21 cellular contexts compared by ENCODE assay signal in the genomic region with DNA sequence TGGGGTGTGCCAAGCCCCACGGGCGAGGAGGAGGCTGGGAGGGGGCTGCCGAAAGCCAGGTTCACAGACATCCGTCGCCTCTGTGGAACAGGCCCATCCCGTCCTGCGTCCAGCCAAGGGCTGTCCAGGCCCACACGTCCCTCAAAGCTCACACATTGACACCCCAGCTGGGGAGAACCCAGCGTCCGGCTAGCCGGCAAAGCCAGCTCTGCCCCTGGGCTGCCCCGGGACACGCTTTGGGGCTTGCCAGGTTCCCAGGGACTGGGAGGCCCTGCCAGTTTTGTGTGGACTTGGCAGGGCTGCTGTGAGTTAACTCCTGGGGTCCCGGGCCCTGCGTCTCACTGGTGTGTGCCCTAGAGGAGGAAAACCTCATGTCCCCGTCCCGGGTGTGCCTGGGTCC.
"Had no signal": no experiment of that assay in that cellular context is flagged by ENCODE, and none has a peak within 500 bp of the region (broad histone marks: within the 10 kb centered on the region; RNA-seq: fewer than 3 reads in every experiment).

No MANE protein-coding gene starts in this region.

- H3K4me1 Mint-ChIP-seq: activated CD8-positive, alpha-beta memory T cell treated with anti-CD3 and anti-CD28 coated beads, Interleukin-2, amount 10 ng/mL, durations not matched to agents 7 days and 5 days; central memory CD8-positive, alpha-beta T cell; memory B cell had no signal

- DNase-seq: activated CD4-positive, alpha-beta T cell treated with anti-CD3 and anti-CD28 coated beads, Interleukin-2, amount 50 U/mL, for 48 hours; activated CD8-positive, alpha-beta memory T cell treated with anti-CD3 and anti-CD28 coated beads, Interleukin-2, amount 10 ng/mL, durations not matched to agents 7 days and 5 days; activated naive CD4-positive, alpha-beta T cell treated with anti-CD3 and anti-CD28 coated beads, Interleukin-2, amount 10 ng/mL, durations not matched to agents 7 days and 5 days; activated T-cell treated with anti-CD3 and anti-CD28 coated beads, Interleukin-2, amount 50 U/mL, for 24 hours; effector memory CD8-positive, alpha-beta T cell; foreskin melanocyte; left ventricle myocardium inferior; naive thymus-derived CD8-positive, alpha-beta T cell; retina; stimulated activated CD4-positive, alpha-beta T cell treated with anti-CD3 and anti-CD28 coated beads, Interleukin-15, amount 100 ng/mL, for 24 hours; stimulated activated CD4-positive, alpha-beta T cell treated with anti-CD3 and anti-CD28 coated beads, Interleukin-4, amount 100 ng/mL, for 1 hour; stimulated activated naive B cell treated with anti-CD40 and anti-IgM and Interleukin-4, amounts not matched to agents 10 μg/mL and 1 μg/mL and 100 μg/mL, for 72 hours; T-helper 1 cell; WERI-Rb-1 had no signal

- H3K36me3 ChIP-seq: left ventricle myocardium inferior, neutrophil, WERI-Rb-1 had no signal

- H3K27me3 Mint-ChIP-seq: brain; naive thymus-derived CD8-positive, alpha-beta T cell had no signal

- ATAC-seq: activated CD8-positive, alpha-beta memory T cell treated with anti-CD3 and anti-CD28 coated beads, Interleukin-2, amount 10 ng/mL, durations not matched to agents 7 days and 5 days; effector memory CD8-positive, alpha-beta T cell; naive thymus-derived CD8-positive, alpha-beta T cell; stimulated activated naive B cell treated with anti-CD40 and anti-IgM and Interleukin-4, amounts not matched to agents 10 μg/mL and 1 μg/mL and 100 μg/mL, for 72 hours had no signal

- H3K9me3 Mint-ChIP-seq: activated naive CD4-positive, alpha-beta T cell treated with anti-CD3 and anti-CD28 coated beads, Interleukin-2, amount 10 ng/mL, durations not matched to agents 7 days and 5 days; activated T-cell treated with anti-CD3 and anti-CD28 coated beads, Interleukin-2, amount 50 U/mL, for 24 hours; brain; central memory CD8-positive, alpha-beta T cell; dendritic cell treated with granulocyte-macrophage colony-stimulating factor and Interleukin-4, amounts not matched to agents 40 ng/mL and 50 ng/mL, for 4 days; effector memory CD8-positive, alpha-beta T cell; memory B cell; naive thymus-derived CD8-positive, alpha-beta T cell; type B pancreatic cell had no signal

- H3K27ac Mint-ChIP-seq: activated CD8-positive, alpha-beta memory T cell treated with anti-CD3 and anti-CD28 coated beads, Interleukin-2, amount 10 ng/mL, durations not matched to agents 7 days and 5 days; activated naive CD4-positive, alpha-beta T cell treated with anti-CD3 and anti-CD28 coated beads, Interleukin-2, amount 10 ng/mL, durations not matched to agents 7 days and 5 days; activated T-cell treated with anti-CD3 and anti-CD28 coated beads, Interleukin-2, amount 50 U/mL, for 24 hours; dendritic cell treated with granulocyte-macrophage colony-stimulating factor and Interleukin-4, amounts not matched to agents 40 ng/mL and 50 ng/mL, for 4 days; effector memory CD8-positive, alpha-beta T cell; memory B cell; stimulated activated naive B cell treated with anti-CD40 and anti-IgM and Interleukin-4, amounts not matched to agents 10 μg/mL and 1 μg/mL and 100 μg/mL, for 72 hours; type B pancreatic cell had no signal

- H3K9me3 ChIP-seq: left ventricle myocardium inferior, neutrophil had no signal

- H3K27ac ChIP-seq: left ventricle myocardium inferior, neutrophil, skin epidermis, WERI-Rb-1 had no signal

- H3K4me3 Mint-ChIP-seq: activated CD8-positive, alpha-beta memory T cell treated with anti-CD3 and anti-CD28 coated beads, Interleukin-2, amount 10 ng/mL, durations not matched to agents 7 days and 5 days; activated naive CD4-positive, alpha-beta T cell treated with anti-CD3 and anti-CD28 coated beads, Interleukin-2, amount 10 ng/mL, durations not matched to agents 7 days and 5 days; activated T-cell treated with anti-CD3 and anti-CD28 coated beads, Interleukin-2, amount 50 U/mL, for 24 hours; central memory CD8-positive, alpha-beta T cell; dendritic cell treated with granulocyte-macrophage colony-stimulating factor and Interleukin-4, amounts not matched to agents 40 ng/mL and 50 ng/mL, for 4 days; effector memory CD8-positive, alpha-beta T cell; memory B cell; naive thymus-derived CD8-positive, alpha-beta T cell; stimulated activated naive B cell treated with anti-CD40 and anti-IgM and Interleukin-4, amounts not matched to agents 10 μg/mL and 1 μg/mL and 100 μg/mL, for 72 hours; type B pancreatic cell had no signal

- H3K36me3 Mint-ChIP-seq: activated CD8-positive, alpha-beta memory T cell treated with anti-CD3 and anti-CD28 coated beads, Interleukin-2, amount 10 ng/mL, durations not matched to agents 7 days and 5 days; activated naive CD4-positive, alpha-beta T cell treated with anti-CD3 and anti-CD28 coated beads, Interleukin-2, amount 10 ng/mL, durations not matched to agents 7 days and 5 days; memory B cell; naive thymus-derived CD8-positive, alpha-beta T cell; stimulated activated naive B cell treated with anti-CD40 and anti-IgM and Interleukin-4, amounts not matched to agents 10 μg/mL and 1 μg/mL and 100 μg/mL, for 72 hours; type B pancreatic cell had no signal

- H3K4me3 ChIP-seq: left ventricle myocardium inferior, skin epidermis had no signal
